27 cellular contexts compared by ENCODE assay signal in the genomic region with DNA sequence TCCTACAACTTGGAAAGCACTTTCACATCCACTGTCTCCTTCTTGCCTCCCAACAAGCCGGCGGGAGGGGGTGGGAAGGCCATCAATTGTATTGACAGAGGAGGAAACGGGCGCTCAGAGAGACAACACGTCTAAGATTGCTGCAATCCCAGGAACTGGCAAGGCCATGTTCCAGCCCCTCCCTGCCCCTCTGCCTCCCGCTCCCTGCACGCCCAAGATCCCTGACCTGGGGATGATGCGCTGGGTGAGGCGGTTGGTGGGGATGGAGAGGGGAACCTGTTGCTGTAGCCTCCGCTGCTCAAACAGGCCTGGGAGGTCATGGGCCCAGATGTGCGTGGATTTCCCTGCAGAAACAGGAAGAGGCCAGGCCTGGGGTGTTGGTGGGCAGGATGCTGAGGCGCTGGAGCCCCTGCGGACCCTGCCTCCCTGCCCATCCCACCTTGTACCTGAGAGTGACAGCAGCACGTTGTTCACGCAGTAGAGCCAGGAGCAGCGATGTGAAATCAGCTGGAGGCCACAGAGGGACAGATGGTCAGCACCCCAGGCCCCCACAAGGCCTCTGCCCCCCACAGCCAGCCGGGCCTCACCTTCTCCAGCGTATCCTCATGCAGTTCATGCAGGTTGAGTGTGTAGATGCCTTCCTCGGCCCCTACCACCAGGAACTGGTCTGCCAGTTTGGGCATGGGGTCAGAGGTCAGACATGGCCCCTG. TPM values are rescaled to one million over a fixed set of nuclear protein-coding genes. Genes with fewer than 3 reads are reported as not detected.
DNase-seq lines count a peak whose midpoint lies in the region; ATAC-seq and TF ChIP-seq lines count a peak whose summit lies in the region.
"Had no signal": no experiment of that assay in that cellular context is flagged by ENCODE, and none has a peak within 500 bp of the region (broad histone marks: within the 10 kb centered on the region; RNA-seq: fewer than 3 reads in every experiment).

No MANE protein-coding gene starts in this region.

- CTCF ChIA-PET in HEK293 (lab: Yijun Ruan, JAX) (no interaction called here), PC-3 (lab: Charles Lee) (no interaction called here)
- CTCF ChIA-PET in activated CD8-positive, alpha-beta T cell treated with anti-CD3 and anti-CD28 coated beads, Interleukin-2, amount 10 ng/mL, durations not matched to agents 7 days and 5 days (lab: Charles Lee) = no interaction called here

- peaks cover 7% of the 10 kb centered on the region for H3K4me1 ChIP-seq in CD4-positive, CD25-positive, alpha-beta regulatory T cell (ENCODE audit: control insufficient read depth, insufficient read depth, low read length, poor library complexity, severe bottlenecking)
- H3K4me1 ChIP-seq in HEK293 (ENCODE audit: control insufficient read depth, insufficient read depth, low read length) = no peaks in the 10 kb centered on the region
- no peaks in the 10 kb centered on the region for H3K4me1 ChIP-seq in osteoblast (ENCODE audit: insufficient read depth, low read length)
- H3K4me1 ChIP-seq in PC-3 (ENCODE audit: insufficient read depth, low read length) = no peaks in the 10 kb centered on the region
- H3K4me1 ChIP-seq: breast epithelium, foreskin keratinocyte, parathyroid adenoma, vagina had no signal

- no peaks in the 10 kb centered on the region for H3K9me3 Mint-ChIP-seq in CD4-positive, CD25-positive, alpha-beta regulatory T cell
- no peaks in the 10 kb centered on the region for H3K9me3 Mint-ChIP-seq in activated CD8-positive, alpha-beta T cell treated with anti-CD3 and anti-CD28 coated beads, Interleukin-2, amount 10 ng/mL, durations not matched to agents 7 days and 5 days (ENCODE audit: insufficient read depth)
- H3K9me3 Mint-ChIP-seq in HFFc6 = no peaks in the 10 kb centered on the region
- H3K9me3 Mint-ChIP-seq: GM23338 had no signal

- H3K4me3 ChIP-seq in CD4-positive, CD25-positive, alpha-beta regulatory T cell (ENCODE audit: low read depth, low read length) = no peak overlapping the region
- H3K4me3 ChIP-seq in HEK293 (ENCODE audit: low read depth, low read length) (no peak overlapping the region), osteoblast (ENCODE audit: insufficient read depth, low read length) (no peak overlapping the region), PC-3 (ENCODE audit: low read length) (no peak overlapping the region)
- H3K4me3 ChIP-seq: breast epithelium, GM23338, testis, vagina had no signal

- H3K9me3 ChIP-seq in CD4-positive, CD25-positive, alpha-beta regulatory T cell (ENCODE audit: control insufficient read depth in 2 of 2, low read length in 2 of 2) = no peaks in the 10 kb centered on the region
- H3K9me3 ChIP-seq in HEK293 (ENCODE audit: control insufficient read depth, insufficient read depth, low read depth, low read length) (no peaks in the 10 kb centered on the region), osteoblast (ENCODE audit: low read depth, low read length) (no peaks in the 10 kb centered on the region), PC-3 (ENCODE audit: low read length) (no peaks in the 10 kb centered on the region)
- H3K9me3 ChIP-seq: breast epithelium, SK-N-SH, testis, vagina had no signal

- no peaks in the 10 kb centered on the region for H4K20me1 ChIP-seq in osteoblast (ENCODE audit: insufficient read depth, low read length)
- no peaks in the 10 kb centered on the region for H4K20me1 ChIP-seq in PC-3 (ENCODE audit: low read length)

- no peak overlapping the region for H3K4me3 Mint-ChIP-seq in CD4-positive, CD25-positive, alpha-beta regulatory T cell
- H3K4me3 Mint-ChIP-seq in activated CD8-positive, alpha-beta T cell treated with anti-CD3 and anti-CD28 coated beads, Interleukin-2, amount 10 ng/mL, durations not matched to agents 7 days and 5 days = no peak overlapping the region
- no peak overlapping the region for H3K4me3 Mint-ChIP-seq in HFFc6
- H3K4me3 Mint-ChIP-seq: GM23338, T-helper 17 cell had no signal

- H3K4me2 ChIP-seq in osteoblast (ENCODE audit: insufficient read depth, low read length) = no peak overlapping the region
- no peak overlapping the region for H3K4me2 ChIP-seq in PC-3 (ENCODE audit: low read length)
- H3K4me2 ChIP-seq: GM23338, SK-N-SH had no signal

- H3K4me1 Mint-ChIP-seq in CD4-positive, CD25-positive, alpha-beta regulatory T cell = peaks cover 0 to 49% (median 28%) of the 10 kb centered on the region in 4 donors
- H3K4me1 Mint-ChIP-seq in activated CD8-positive, alpha-beta T cell treated with anti-CD3 and anti-CD28 coated beads, Interleukin-2, amount 10 ng/mL, durations not matched to agents 7 days and 5 days (ENCODE audit: low read depth) = peaks cover 55% of the 10 kb centered on the region
- H3K4me1 Mint-ChIP-seq in HFFc6 (ENCODE audit: low read depth) = no peaks in the 10 kb centered on the region
- H3K4me1 Mint-ChIP-seq: GM23338 had no signal

- POLR2A ChIA-PET in HEK293 (lab: Yijun Ruan, JAX) (no interaction called here), PC-3 (lab: Charles Lee; ENCODE audit: unreplicated experiment) (no interaction called here)
- POLR2A ChIA-PET in activated CD8-positive, alpha-beta T cell treated with anti-CD3 and anti-CD28 coated beads, Interleukin-2, amount 10 ng/mL, durations not matched to agents 7 days and 5 days (lab: Charles Lee) = no interaction called here

- peak overlapping the region in 2 of 3 donors; percentile 14 to 62 for H3K27ac Mint-ChIP-seq in CD4-positive, CD25-positive, alpha-beta regulatory T cell
- H3K27ac Mint-ChIP-seq in activated CD8-positive, alpha-beta T cell treated with anti-CD3 and anti-CD28 coated beads, Interleukin-2, amount 10 ng/mL, durations not matched to agents 7 days and 5 days = peak overlapping the region; percentile 30
- no peak overlapping the region for H3K27ac Mint-ChIP-seq in HFFc6
- H3K27ac Mint-ChIP-seq: GM23338, T-helper 17 cell had no signal

- H3K27me3 Mint-ChIP-seq in CD4-positive, CD25-positive, alpha-beta regulatory T cell = no peaks in the 10 kb centered on the region
- H3K27me3 Mint-ChIP-seq in activated CD8-positive, alpha-beta T cell treated with anti-CD3 and anti-CD28 coated beads, Interleukin-2, amount 10 ng/mL, durations not matched to agents 7 days and 5 days (ENCODE audit: low read depth) = no peaks in the 10 kb centered on the region
- no peaks in the 10 kb centered on the region; the same call in none of the 2 replicates for H3K27me3 Mint-ChIP-seq in HFFc6 (ENCODE audit: insufficient read depth)
- H3K27me3 Mint-ChIP-seq: T-helper 17 cell had no signal

- H3K36me3 ChIP-seq in CD4-positive, CD25-positive, alpha-beta regulatory T cell (ENCODE audit: control insufficient read depth, insufficient read depth, low read length) = peaks cover 47% of the 10 kb centered on the region
- H3K36me3 ChIP-seq in HEK293 (ENCODE audit: control insufficient read depth in 2 of 2, insufficient read depth in 1 of 2, low read length in 2 of 2) = peaks cover 0 to 29% of the 10 kb centered on the region in 2 experiments; a peak in 1 of 3 replicates
- peaks cover 5% of the 10 kb centered on the region for H3K36me3 ChIP-seq in osteoblast (ENCODE audit: insufficient read depth, low read length)
- H3K36me3 ChIP-seq in PC-3 (ENCODE audit: low read depth, low read length) = peaks cover 8% of the 10 kb centered on the region; the same call in 1 of the 2 replicates
- H3K36me3 ChIP-seq: breast epithelium, vagina had no signal

- no peaks in the 10 kb centered on the region for H3K9me2 ChIP-seq in PC-3 (replicated peaks; ENCODE audit: low read length)
- H3K9me2 ChIP-seq: SK-N-SH had no signal

- no peak overlapping the region for H2AFZ ChIP-seq in osteoblast (ENCODE audit: low read length)
- H2AFZ ChIP-seq in PC-3 (ENCODE audit: low read length) = no peak overlapping the region
- H2AFZ ChIP-seq: GM23338, parathyroid adenoma had no signal

- H3K79me2 ChIP-seq in osteoblast (ENCODE audit: insufficient read depth, low read length) (no peaks in the 10 kb centered on the region), PC-3 (ENCODE audit: low read length) (no peaks in the 10 kb centered on the region)
- H3K79me2 ChIP-seq: parathyroid adenoma had no signal

- H3K9ac ChIP-seq in PC-3 (ENCODE audit: low read length) = no peak overlapping the region
- H3K9ac ChIP-seq: parathyroid adenoma, SK-N-SH had no signal

- H3K27me3 ChIP-seq in CD4-positive, CD25-positive, alpha-beta regulatory T cell (ENCODE audit: control insufficient read depth, insufficient read depth, low read length) = no peaks in the 10 kb centered on the region
- no peaks in the 10 kb centered on the region for H3K27me3 ChIP-seq in osteoblast (ENCODE audit: insufficient read depth, low read length)
- no peaks in the 10 kb centered on the region for H3K27me3 ChIP-seq in PC-3 (ENCODE audit: low read length)
- H3K27me3 ChIP-seq: breast epithelium, foreskin keratinocyte, testis, vagina had no signal

- ATAC-seq in CD4-positive, CD25-positive, alpha-beta regulatory T cell (ENCODE audit: low read depth in 2 of 2) = no peak
- ATAC-seq in activated CD8-positive, alpha-beta T cell treated with anti-CD3 and anti-CD28 coated beads, Interleukin-2, amount 10 ng/mL, durations not matched to agents 7 days and 5 days = no peak
- no peak for ATAC-seq in PC-3
- ATAC-seq: foreskin keratinocyte, GM23338, left lobe of liver, right cardiac atrium, T-helper 17 cell had no signal

- DNase-seq in CD4-positive, CD25-positive, alpha-beta regulatory T cell = no peak
- no peak for DNase-seq in activated CD8-positive, alpha-beta T cell treated with anti-CD3 and anti-CD28 coated beads, Interleukin-2, amount 10 ng/mL, durations not matched to agents 7 days and 5 days
- DNase-seq in osteoblast (ENCODE audit: insufficient read length, low spot score, missing footprints) (peak; percentile 51), HFFc6 (no peak), PC-3 (no peak), dermis blood vessel endothelial cell (no peak)
- DNase-seq: activated CD4-positive, alpha-beta T cell treated with anti-CD3 and anti-CD28 coated beads, Interleukin-2, amount 50 U/mL, for 1 hour; activated CD8-positive, alpha-beta memory T cell treated with anti-CD3 and anti-CD28 coated beads, Interleukin-2, amount 50 U/mL, for 4 hours; amniotic stem cell; DMS 273 treated with DMSO at 0.1 percent for 48 hours; effector memory CD4-positive, alpha-beta T cell; foreskin keratinocyte; NCI-H1105; NCI-H1930; NCI-H526 treated with DMSO at 0.1 percent for 48 hours; SK-N-SH; stimulated activated CD4-positive, alpha-beta T cell treated with anti-CD3 and anti-CD28 coated beads, Interleukin-4, amount 100 ng/mL, for 1 hour; stimulated activated naive CD4-positive, alpha-beta T cell treated with Interleukin-2 at 50 U/mL for 16 hours; T-helper 17 cell; testis had no signal

- no peak overlapping the region for H3K27ac ChIP-seq in CD4-positive, CD25-positive, alpha-beta regulatory T cell (ENCODE audit: insufficient read depth, low read length, poor library complexity, severe bottlenecking)
- no peak overlapping the region for H3K27ac ChIP-seq in HEK293 (ENCODE audit: extremely low read depth, low read depth, low read length)
- no peak overlapping the region for H3K27ac ChIP-seq in osteoblast (ENCODE audit: low read depth, low read length)
- no peak overlapping the region for H3K27ac ChIP-seq in PC-3 (ENCODE audit: low read length)
- H3K27ac ChIP-seq: breast epithelium, foreskin keratinocyte, parathyroid adenoma, testis, vagina had no signal

- TF ChIP-seq CTCF in HEK293 (tag by site-specific recombination; IDR thresholded peaks at IDR 0.05) = no peak
- TF ChIP-seq CTCF in osteoblast (IDR thresholded peaks at IDR 0.05; ENCODE audit: extremely low read depth, low read depth, low read length) = no peak
- no peak for TF ChIP-seq CTCF in HFFc6 (IDR thresholded peaks at IDR 0.05)
- no peak for TF ChIP-seq CTCF in PC-3 (conservative IDR thresholded peaks at IDR 0.05; ENCODE audit: low read depth, low read length)

- no TSS peak for BruUV-seq in PC-3 (replicated peaks; lab: Mats Ljungman, UMichigan)

- H3K36me3 Mint-ChIP-seq in CD4-positive, CD25-positive, alpha-beta regulatory T cell = peaks cover 9% of the 10 kb centered on the region
- peaks cover 42% of the 10 kb centered on the region for H3K36me3 Mint-ChIP-seq in activated CD8-positive, alpha-beta T cell treated with anti-CD3 and anti-CD28 coated beads, Interleukin-2, amount 10 ng/mL, durations not matched to agents 7 days and 5 days (ENCODE audit: low read depth)
- H3K36me3 Mint-ChIP-seq in HFFc6 (ENCODE audit: low read depth) = no peaks in the 10 kb centered on the region; the same call in 1 of the 2 replicates

- intact Hi-C loops in PC-3 (cut with micrococcal nuclease) = no loop called here

- H3F3A ChIP-seq in PC-3 (ENCODE audit: low read length, unreplicated experiment) = no peaks in the 10 kb centered on the region

RNA-seq across cellular contexts. Expression of a gene that starts 6.8 kb away (rescaled TPM):
- 85.0 TPM for total RNA-seq in CD4-positive, CD25-positive, alpha-beta regulatory T cell
- polyA plus RNA-seq in CD4-positive, CD25-positive, alpha-beta regulatory T cell = 10 to 100 TPM; 31.5 to 39.5 (median 34.8) TPM
- 10 to 100 TPM; 84.2 to 90.2 TPM for total RNA-seq in activated CD8-positive, alpha-beta T cell treated with anti-CD3 and anti-CD28 coated beads, Interleukin-2, amount 10 ng/mL, durations not matched to agents 7 days and 5 days
- total RNA-seq in osteoblast (6.2 and 9.8 TPM in 2 replicates), PC-3 (2014; rRNA removed) (55.6 and 57.0 TPM in 2 replicates), dermis blood vessel endothelial cell (46.1 and 93.6 TPM in 2 replicates)
- total RNA-seq in HFFc6 (2021; fragmentation: NEBNext Ultra II Directional; extraction: Animal tissue kit (Norgen Biotek cat#: 25700)) = 10 to 100 TPM; 18.0 to 21.6 (median 20.9) TPM

RNA-seq across cellular contexts. Expression of a gene that starts 14.1 kb away (rescaled TPM):
- 31.3 TPM for total RNA-seq in CD4-positive, CD25-positive, alpha-beta regulatory T cell
- polyA plus RNA-seq in CD4-positive, CD25-positive, alpha-beta regulatory T cell = 10 to 100 TPM; 20.9 to 26.1 (median 24.5) TPM
- 10 to 100 TPM; 32.9 to 34.0 TPM for total RNA-seq in activated CD8-positive, alpha-beta T cell treated with anti-CD3 and anti-CD28 coated beads, Interleukin-2, amount 10 ng/mL, durations not matched to agents 7 days and 5 days
- 12.3 and 13.3 TPM in 2 replicates for total RNA-seq in osteoblast
- 10 to 100 TPM; 23.9 to 35.5 (median 26.9) TPM for total RNA-seq in HFFc6 (2021; fragmentation: NEBNext Ultra II Directional; extraction: Animal tissue kit (Norgen Biotek cat#: 25700))
- 46.1 and 54.1 TPM in 2 replicates for total RNA-seq in PC-3 (2014; rRNA removed)
- total RNA-seq in dermis blood vessel endothelial cell = 20.1 and 38.7 TPM in 2 replicates

RNA-seq across cellular contexts. Expression of a gene that starts 17.9 kb away (rescaled TPM):
- 1,361 TPM for total RNA-seq in CD4-positive, CD25-positive, alpha-beta regulatory T cell
- 100 to 1,000 TPM in 1 of 4 donors, 10 to 100 TPM in 3; 75.0 to 100 (median 89.3) TPM for polyA plus RNA-seq in CD4-positive, CD25-positive, alpha-beta regulatory T cell
- 100 to 1,000 TPM; 421 to 423 TPM for total RNA-seq in activated CD8-positive, alpha-beta T cell treated with anti-CD3 and anti-CD28 coated beads, Interleukin-2, amount 10 ng/mL, durations not matched to agents 7 days and 5 days
- total RNA-seq in osteoblast (114 and 130 TPM in 2 replicates), PC-3 (2014; rRNA removed) (209 and 217 TPM in 2 replicates), dermis blood vessel endothelial cell (104 and 116 TPM in 2 replicates)
- 100 to 1,000 TPM; 195 to 244 (median 208) TPM for total RNA-seq in HFFc6 (2021; fragmentation: NEBNext Ultra II Directional; extraction: Animal tissue kit (Norgen Biotek cat#: 25700))

RNA-seq across cellular contexts. Expression of a gene that starts 36.4 kb away (rescaled TPM):
- total RNA-seq in CD4-positive, CD25-positive, alpha-beta regulatory T cell = 10.9 TPM
- polyA plus RNA-seq in CD4-positive, CD25-positive, alpha-beta regulatory T cell = under 1 TPM in 2 of 4 donors, not detected in 2; 0.17 to 0.43 TPM
- total RNA-seq in activated CD8-positive, alpha-beta T cell treated with anti-CD3 and anti-CD28 coated beads, Interleukin-2, amount 10 ng/mL, durations not matched to agents 7 days and 5 days = 1 to 10 TPM; 2.9 to 4.7 TPM
- total RNA-seq in osteoblast = 0.29 and 0.36 TPM in 2 replicates
- under 1 TPM in 4 of 6 experiments, not detected in 2; 0.11 to 0.21 (median 0.13) TPM for total RNA-seq in HFFc6 (2021; fragmentation: NEBNext Ultra II Directional; extraction: Animal tissue kit (Norgen Biotek cat#: 25700))
- total RNA-seq in PC-3 (2014; rRNA removed) = 0.95 and 1.3 TPM in 2 replicates
- 0.23 and 0.34 TPM in 2 replicates for total RNA-seq in dermis blood vessel endothelial cell

RNA-seq across cellular contexts. Expression of a gene that starts 48.3 kb away (rescaled TPM):
- total RNA-seq in CD4-positive, CD25-positive, alpha-beta regulatory T cell = 11.6 TPM
- polyA plus RNA-seq in CD4-positive, CD25-positive, alpha-beta regulatory T cell = under 1 TPM in 2 of 4 donors, not detected in 2; 0.11 to 0.13 TPM
- 1 to 10 TPM in 1 of 2 experiments, under 1 TPM in 1; 0.61 to 1.2 TPM for total RNA-seq in activated CD8-positive, alpha-beta T cell treated with anti-CD3 and anti-CD28 coated beads, Interleukin-2, amount 10 ng/mL, durations not matched to agents 7 days and 5 days
- under 0.01 and 0.29 TPM in 2 replicates for total RNA-seq in osteoblast
- under 1 TPM in 5 of 6 experiments, not detected in 1; 0.02 to 0.21 (median 0.05) TPM for total RNA-seq in HFFc6 (2021; fragmentation: NEBNext Ultra II Directional; extraction: Animal tissue kit (Norgen Biotek cat#: 25700))
- total RNA-seq in PC-3 (2014; rRNA removed) = 14.5 and 30.5 TPM in 2 replicates
- 0.34 and 0.37 TPM in 2 replicates for total RNA-seq in dermis blood vessel endothelial cell
